Comparison of ENCODE assay signal across 16 cellular contexts in genomic region chr2:64056021-64056420, GRCh38. TPM values are rescaled to one million over a fixed set of nuclear protein-coding genes. Genes with fewer than 3 reads are reported as not detected.
DNase-seq lines count a peak whose midpoint lies in the region; TF ChIP-seq lines count a peak whose summit lies in the region.
"Had no signal": no experiment of that assay in that cellular context is flagged by ENCODE, and none has a peak within 500 bp of the region (broad histone marks: within the 10 kb centered on the region; RNA-seq: fewer than 3 reads in every experiment).

No MANE protein-coding gene starts in this region.

- no peaks in the 10 kb centered on the region for H3K9me3 ChIP-seq in mammary epithelial cell (replicated peaks; ENCODE audit: insufficient read depth, low read length)
- no peaks in the 10 kb centered on the region for H3K9me3 ChIP-seq in breast epithelium
- H3K9me3 ChIP-seq in SU-DHL-6 (ENCODE audit: insufficient read depth, low read length): no peaks in the 10 kb centered on the region
- H3K9me3 ChIP-seq: HAP-1 had no signal

- CTCF ChIA-PET in mammary epithelial cell (lab: Charles Lee; ENCODE audit: low non-redundant PET): interaction anchor here (0.8 kb wide), 1 partner anchor 256 kb away, joined by 4 read pairs; no protein-coding TSS in a partner anchor

- H3K27me3 ChIP-seq in mammary epithelial cell (ENCODE audit: insufficient read depth, low read length): no peaks in the 10 kb centered on the region
- no peaks in the 10 kb centered on the region for H3K27me3 ChIP-seq in breast epithelium
- H3K27me3 ChIP-seq in SU-DHL-6 (ENCODE audit: low read length): no peaks in the 10 kb centered on the region

- in situ Hi-C loops in mammary epithelial cell (cut with MboI; ENCODE audit: low sequenced_read_pairs in 2 of 2): loop anchor here in 1 of 2 donors (25.0 kb wide), 1 partner anchor 431 kb away; no protein-coding TSS in a partner anchor

- H3K9ac ChIP-seq in mammary epithelial cell (ENCODE audit: insufficient read depth, low read length) (no peak overlapping the region), SU-DHL-6 (ENCODE audit: low read length) (no peak overlapping the region)

- no peaks in the 10 kb centered on the region for H3K9me2 ChIP-seq in SU-DHL-6 (replicated peaks; ENCODE audit: insufficient read depth, low read length)

- TF ChIP-seq POLR2A in breast epithelium (IDR thresholded peaks at IDR 0.05): no peak

- H3K79me2 ChIP-seq in mammary epithelial cell (ENCODE audit: insufficient read depth, low read length) (no peaks in the 10 kb centered on the region), SU-DHL-6 (ENCODE audit: insufficient read depth, low read length) (no peaks in the 10 kb centered on the region; the same call in 1 of the 2 replicates)

- dilution Hi-C loops in mammary epithelial cell (cut with HindIII; ENCODE audit: low sequenced_read_pairs): no loop called here

- BruUV-seq in mammary epithelial cell (replicated peaks; lab: Mats Ljungman, UMichigan): no TSS peak

- no peaks in the 10 kb centered on the region for H4K20me1 ChIP-seq in mammary epithelial cell (ENCODE audit: insufficient read depth, low read length)
- H4K20me1 ChIP-seq in SU-DHL-6 (ENCODE audit: low read depth, low read length): no peaks in the 10 kb centered on the region

- intact Hi-C loops in mammary epithelial cell (cut with micrococcal nuclease): no loop called here
- intact Hi-C loops in breast epithelium (cut with DNase I; ENCODE audit: low total_unique reads): no loop called here

- DNase-seq in mammary epithelial cell: peak; percentile 82
- DNase-seq in breast epithelium (ENCODE audit: low spot score in 2 of 2): no peak
- peak; percentile 69 for DNase-seq in epithelial cell of prostate (ENCODE audit: low read depth, low spot score)
- no peak for DNase-seq in NCI-H748 treated with DMSO at 0.1 percent for 48 hours (lab: John Stamatoyannopoulos, UW)
- no peak for DNase-seq in AG08396 (ENCODE audit: low spot score)
- no peak for DNase-seq in NCI-H1105 (lab: John Stamatoyannopoulos, UW)
- DNase-seq: KBM-7; NCI-H1092; NCI-H146; NCI-H2029; NCI-H2227 treated with DMSO at 0.1 percent for 48 hours; NCI-H510A; NK-92 treated with Interleukin-12 subunit alpha and Interleukin-12 subunit beta, amount 100 ng/mL, for 24 hours had no signal

- H3K36me3 ChIP-seq in mammary epithelial cell (ENCODE audit: insufficient read depth, low read length): no peaks in the 10 kb centered on the region
- H3K36me3 ChIP-seq in breast epithelium: no peaks in the 10 kb centered on the region
- H3K36me3 ChIP-seq in SU-DHL-6 (ENCODE audit: low read length): no peaks in the 10 kb centered on the region
- H3K36me3 ChIP-seq: HAP-1 had no signal

- H3F3A ChIP-seq in SU-DHL-6 (ENCODE audit: insufficient read depth): peaks cover 40% of the 10 kb centered on the region; the same call in 1 of the 2 replicates

- H3K4me3 ChIP-seq in mammary epithelial cell (replicated peaks in 1 of 3; ENCODE audit: insufficient read depth in 1 of 3, low read depth in 2 of 3, low read length in 3 of 3) (no peak overlapping the region), breast epithelium (no peak overlapping the region), SU-DHL-6 (ENCODE audit: insufficient read depth, low read length, poor library complexity, severe bottlenecking) (no peak overlapping the region)
- H3K4me3 ChIP-seq: GM23338, HAP-1 had no signal

- H3K27ac ChIP-seq in mammary epithelial cell (ENCODE audit: insufficient read depth, low read depth, low read length) (peak overlapping the region; percentile 67), breast epithelium (no peak overlapping the region), SU-DHL-6 (ENCODE audit: low read depth, low read length) (peak overlapping the region; percentile 85; the same call in 1 of the 2 replicates), epithelial cell of prostate (peak overlapping the region; percentile 34)

- peak overlapping the region; percentile 26 for H2AFZ ChIP-seq in mammary epithelial cell (ENCODE audit: low read depth, low read length)
- no peak overlapping the region for H2AFZ ChIP-seq in SU-DHL-6 (ENCODE audit: low read depth, low read length, severe bottlenecking)
- H2AFZ ChIP-seq: GM23338 had no signal

- H3K4me1 ChIP-seq in mammary epithelial cell (ENCODE audit: insufficient read depth, low read length) (peaks cover 29% of the 10 kb centered on the region), breast epithelium (no peaks in the 10 kb centered on the region)

- TF ChIP-seq CTCF in mammary epithelial cell (conservative IDR thresholded peaks at IDR 0.05 in 1 of 2, IDR thresholded peaks at IDR 0.05 in 1 of 2; ENCODE audit: extremely low read depth in 1 of 2, insufficient read depth in 1 of 2, low read depth in 1 of 2, low read length in 2 of 2) (no peak), breast epithelium (IDR thresholded peaks at IDR 0.05) (no peak), SU-DHL-6 (IDR thresholded peaks at IDR 0.05; ENCODE audit: insufficient read depth, low read length, poor library complexity, severe bottlenecking) (no peak)

- H3K4me2 ChIP-seq in mammary epithelial cell (ENCODE audit: insufficient read depth, low read depth, low read length): peak overlapping the region; percentile 57
- H3K4me2 ChIP-seq in SU-DHL-6 (ENCODE audit: low read depth, low read length, poor library complexity, severe bottlenecking): peak overlapping the region; percentile 57
- H3K4me2 ChIP-seq: GM23338 had no signal

- WGBS in mammary epithelial cell (ENCODE audit: low coverage, missing lambda C conversion rate): 23% methylated on average over 2 of the region's 2 CpGs

RNA-seq across cellular contexts. Expression of gene VPS54, which starts 36.8 kb away (rescaled TPM):
- total RNA-seq in mammary epithelial cell (10 to 100 TPM; 12.3 to 15.3 TPM), breast epithelium (10 to 100 TPM; 26.9 to 39.8 (median 36.7) TPM)
- 5.9 TPM for polyA plus RNA-seq in mammary epithelial cell
- 13.4 TPM for polyA minus RNA-seq in mammary epithelial cell

Comparison
In these comparisons a context has a peak if more than half of its experiments do, and no peak if none do; other contexts are left out.
1. DNase-seq: peak in mammary epithelial cell (single experiment) and epithelial cell of prostate (single experiment); none in breast epithelium (0 of 2), NCI-H748 treated with DMSO at 0.1 percent for 48 hours (single experiment), AG08396 (single experiment) and NCI-H1105 (single experiment).
2. H3K27ac ChIP-seq: peak in mammary epithelial cell (single experiment), SU-DHL-6 (single experiment) and epithelial cell of prostate (single experiment); none in breast epithelium (0 of 2).